In genomic region chr3:129393760-129394564, GRCh38 we compare ENCODE assay signal across 7 cellular contexts. TPM values are rescaled to one million over a fixed set of nuclear protein-coding genes. Genes with fewer than 3 reads are reported as not detected.
DNase-seq lines count a peak whose midpoint lies in the region; ATAC-seq, FAIRE-seq and TF ChIP-seq lines count a peak whose summit lies in the region.
"Not testable (repeated sequence)": the region's sequence is repeated elsewhere in the genome, so short reads cannot be mapped to it uniquely, and the experiment has no call there.

No MANE protein-coding gene starts in this region.

- H3K27me3 Mint-ChIP-seq in glutamatergic neuron (ENCODE audit: unreplicated experiment); nephron progenitor cell (ENCODE audit: low read depth, poor library complexity): not testable (repeated sequence)

- TF ChIP-seq POLR2A in IMR-90 (IDR thresholded peaks at IDR 0.05; ENCODE audit: low read depth, low read length); suprapubic skin (IDR thresholded peaks at IDR 0.05): not testable (repeated sequence)

- not testable (repeated sequence) for H3K14ac ChIP-seq in IMR-90 (replicated peaks; ENCODE audit: low read depth, low read length)

- H3K4me3 ChIP-seq in IMR-90 (ENCODE audit: insufficient read depth, low read depth, low read length); bronchial epithelial cell (ENCODE audit: low read depth, low read length); liver (ENCODE audit: low read depth in 1 of 3, low read length in 3 of 3); suprapubic skin: not testable (repeated sequence)

- not testable (repeated sequence) for TF ChIP-seq CTCF in IMR-90 (conservative IDR thresholded peaks at IDR 0.05; ENCODE audit: low read depth, low read length); bronchial epithelial cell (IDR thresholded peaks at IDR 0.05; ENCODE audit: insufficient read depth, low read length, severe bottlenecking); glutamatergic neuron (IDR thresholded peaks at IDR 0.05; ENCODE audit: partially characterized antibody, unreplicated experiment); liver (IDR thresholded peaks at IDR 0.05; ENCODE audit: low read depth, low read length, missing input control); nephron progenitor cell (IDR thresholded peaks at IDR 0.05); suprapubic skin (IDR thresholded peaks at IDR 0.05)

- CTCF ChIA-PET in IMR-90 (lab: Yijun Ruan, JAX) = not testable (repeated sequence)

- H3K36me3 ChIP-seq in IMR-90 (ENCODE audit: control insufficient read depth, insufficient read depth, low read length) = peaks cover 24% of the 10 kb centered on the region
- peaks cover 12% of the 10 kb centered on the region for H3K36me3 ChIP-seq in bronchial epithelial cell (ENCODE audit: control insufficient read depth, insufficient read depth, low read length)
- H3K36me3 ChIP-seq in liver (ENCODE audit: control insufficient read depth in 4 of 4, insufficient read depth in 3 of 4, low read depth in 1 of 4, low read length in 3 of 4) = peaks cover 1 to 32% (median 15%) of the 10 kb centered on the region in 4 donors
- H3K36me3 ChIP-seq in suprapubic skin = peaks cover 48% of the 10 kb centered on the region

- H2AFZ ChIP-seq in IMR-90 (replicated peaks; ENCODE audit: low read length, poor library complexity) = not testable (repeated sequence)

- H2BK5ac ChIP-seq in IMR-90 (ENCODE audit: low read depth, low read length, poor library complexity, severe bottlenecking) = peak overlapping the region; percentile 47

- H3K9me1 ChIP-seq in IMR-90 (ENCODE audit: insufficient read depth, low read length) = peaks cover 14% of the 10 kb centered on the region

- not testable (repeated sequence) for H3K27ac ChIP-seq in IMR-90 (ENCODE audit: insufficient read depth, low read length); liver (ENCODE audit: low read depth in 1 of 2, low read length in 2 of 2)
- peak overlapping the region; percentile 3 for H3K27ac ChIP-seq in suprapubic skin

- peak; percentile 79 for FAIRE-seq in bronchial epithelial cell (lab: Jason Lieb, UNC)

- not testable (repeated sequence) for H3K23ac ChIP-seq in IMR-90 (ENCODE audit: low read depth, low read length)

- intact Hi-C loops in IMR-90 (cut with micrococcal nuclease) = not testable (repeated sequence)

- peaks cover 15 to 72% of the 10 kb centered on the region in 2 experiments for H3K79me1 ChIP-seq in IMR-90 (ENCODE audit: low read depth in 1 of 2, low read length in 2 of 2)

- H2AK9ac ChIP-seq in IMR-90 (replicated peaks; ENCODE audit: low read depth, low read length, poor library complexity) = not testable (repeated sequence)

- H3K27me3 ChIP-seq in IMR-90 (ENCODE audit: control insufficient read depth, insufficient read depth, low read length); bronchial epithelial cell (ENCODE audit: control insufficient read depth, insufficient read depth, low read length); liver (ENCODE audit: control insufficient read depth in 4 of 4, insufficient read depth in 4 of 4, low read length in 3 of 4); suprapubic skin: not testable (repeated sequence)

- not testable (repeated sequence) for H3K4ac ChIP-seq in IMR-90 (ENCODE audit: low read depth, low read length)

- not testable (repeated sequence) for H3K18ac ChIP-seq in IMR-90 (ENCODE audit: low read depth, low read length)

- not testable (repeated sequence) for H3K56ac ChIP-seq in IMR-90 (ENCODE audit: extremely low read depth, insufficient read depth, low read length)

- H3K36me3 Mint-ChIP-seq in activated naive CD4-positive, alpha-beta T cell treated with anti-CD3 and anti-CD28 coated beads, Interleukin-2, amount 50 U/mL, for 72 hours = peaks cover 8 to 19% of the 10 kb centered on the region in 2 donors
- not testable (repeated sequence) for H3K36me3 Mint-ChIP-seq in glutamatergic neuron (ENCODE audit: unreplicated experiment)
- H3K36me3 Mint-ChIP-seq in nephron progenitor cell (ENCODE audit: low read depth) = peaks cover 27% of the 10 kb centered on the region

- H3K9me3 ChIP-seq in IMR-90 (ENCODE audit: control insufficient read depth, insufficient read depth, low read length); liver (ENCODE audit: control insufficient read depth in 4 of 4, low read length in 3 of 4); suprapubic skin: not testable (repeated sequence)

- H3K27ac Mint-ChIP-seq in activated naive CD4-positive, alpha-beta T cell treated with anti-CD3 and anti-CD28 coated beads, Interleukin-2, amount 50 U/mL, for 72 hours = peak overlapping the region; percentile 8 to 84
- H3K27ac Mint-ChIP-seq in glutamatergic neuron (ENCODE audit: unreplicated experiment) (peak overlapping the region; percentile 64), nephron progenitor cell (peak overlapping the region; percentile 77)

- H3K4me3 Mint-ChIP-seq in glutamatergic neuron (ENCODE audit: unreplicated experiment); nephron progenitor cell: not testable (repeated sequence)

- H2BK15ac ChIP-seq in IMR-90 (ENCODE audit: low read depth, low read length) = not testable (repeated sequence)

- H4K20me1 ChIP-seq in IMR-90 (ENCODE audit: insufficient read depth, low read length) = peaks cover 32% of the 10 kb centered on the region

- dilution Hi-C loops in IMR-90 (cut with HindIII; ENCODE audit: low sequenced_read_pairs, unreplicated experiment) = not testable (repeated sequence)

- ATAC-seq in IMR-90 (ENCODE audit: low read depth); activated naive CD4-positive, alpha-beta T cell treated with anti-CD3 and anti-CD28 coated beads, Interleukin-2, amount 50 U/mL, for 72 hours: not testable (repeated sequence)

- not testable (repeated sequence) for H3K9me3 Mint-ChIP-seq in activated naive CD4-positive, alpha-beta T cell treated with anti-CD3 and anti-CD28 coated beads, Interleukin-2, amount 50 U/mL, for 72 hours; glutamatergic neuron (ENCODE audit: unreplicated experiment); nephron progenitor cell

- H3K4me1 ChIP-seq in IMR-90 (ENCODE audit: control insufficient read depth, insufficient read depth, low read length) (peaks cover 12% of the 10 kb centered on the region), liver (ENCODE audit: control insufficient read depth in 4 of 4, insufficient read depth in 4 of 4, low read length in 3 of 4) (peaks cover 5 to 22% (median 19%) of the 10 kb centered on the region in 4 donors), suprapubic skin (peaks cover 63% of the 10 kb centered on the region)

- TF ChIP-seq EP300 in suprapubic skin (IDR thresholded peaks at IDR 0.05) = not testable (repeated sequence)

- in situ Hi-C loops in IMR-90 (cut with MboI; ENCODE audit: low sequenced_read_pairs) = loop anchor here (25.0 kb wide), 1 partner anchor 218 kb away; the partner anchor contains the start of gene PLXND1

- not testable (repeated sequence) for H4K5ac ChIP-seq in IMR-90 (ENCODE audit: low read depth, low read length)

- not testable (repeated sequence) for H2BK120ac ChIP-seq in IMR-90 (ENCODE audit: low read depth, low read length)

- POLR2A ChIA-PET in IMR-90 (lab: Charles Lee; ENCODE audit: unreplicated experiment) = not testable (repeated sequence)

- TF ChIP-seq RAD21 in IMR-90 (IDR thresholded peaks at IDR 0.05; ENCODE audit: low read length); liver (IDR thresholded peaks at IDR 0.05): not testable (repeated sequence)

- not testable (repeated sequence) for DNase-seq in IMR-90; activated naive CD4-positive, alpha-beta T cell treated with anti-CD3 and anti-CD28 coated beads, Interleukin-2, amount 50 U/mL, for 72 hours (ENCODE audit: low spot score in 2 of 2); bronchial epithelial cell (ENCODE audit: low read depth); glutamatergic neuron; nephron progenitor cell; suprapubic skin (ENCODE audit: low spot score in 2 of 2)

- H3K4me2 ChIP-seq in IMR-90 (ENCODE audit: low read depth, low read length) = not testable (repeated sequence)

- not testable (repeated sequence) for H4K91ac ChIP-seq in IMR-90 (ENCODE audit: insufficient read depth, low read depth, low read length)

- not testable (repeated sequence) for BruUV-seq in IMR-90 (replicated peaks; lab: Mats Ljungman, UMichigan)

- H2BK20ac ChIP-seq in IMR-90 (ENCODE audit: low read depth, low read length) = not testable (repeated sequence)

- H3K4me1 Mint-ChIP-seq in glutamatergic neuron (ENCODE audit: low read depth, unreplicated experiment) = not testable (repeated sequence)
- H3K4me1 Mint-ChIP-seq in nephron progenitor cell = peaks cover 40% of the 10 kb centered on the region

- not testable (repeated sequence) for H4K8ac ChIP-seq in IMR-90 (ENCODE audit: low read depth in 2 of 2, low read length in 2 of 2)

- not testable (repeated sequence) for H3K9ac ChIP-seq in IMR-90 (ENCODE audit: low read depth, low read length); liver (ENCODE audit: low read depth in 1 of 2, low read length in 2 of 2)

- no CpG with 5 or more reads among the region's 17 CpGs for WGBS in IMR-90 (ENCODE audit: extremely low coverage in 2 of 2, insufficient read length in 1 of 2), 2 experiments
- 84% methylated on average over 14 of the region's 17 CpGs for WGBS in liver
- WGBS in suprapubic skin = 86% methylated on average over 1 of the region's 17 CpGs

- not testable (repeated sequence) for H2AK5ac ChIP-seq in IMR-90 (ENCODE audit: low read depth, low read length)

RNA-seq across cellular contexts. Expression of gene EFCAB12, which starts 34.5 kb away (rescaled TPM):
- total RNA-seq in IMR-90 (2012; rRNA removed) (under 0.01 TPM in 2 replicates), bronchial epithelial cell (not detected in 2 replicates), glutamatergic neuron (ENCODE audit: unreplicated experiment) (0.61 TPM), liver (under 1 TPM; 0.37 to 0.67 TPM), suprapubic skin (1 to 10 TPM in 1 of 4 donors, under 1 TPM in 2, not detected in 1; 0.13 to 1.1 (median 0.23) TPM)
- polyA plus RNA-seq in IMR-90 (2012; rRNA removed) (0.09 and 0.17 TPM in 2 replicates), liver (1 to 10 TPM in 1 of 2 donors, under 1 TPM in 1; 0.62 to 2.4 TPM)
- 0.02 and 0.04 TPM in 2 replicates for polyA plus RNA-seq in IMR-90 (2012; cell fraction: cytosol; rRNA removed)
- 0.41 and 0.62 TPM in 2 replicates for polyA plus RNA-seq in IMR-90 (2012; cell fraction: nucleus; rRNA removed; ENCODE audit: low replicate concordance)
- under 1 TPM; 0.82 to 0.93 TPM for total RNA-seq in activated naive CD4-positive, alpha-beta T cell treated with anti-CD3 and anti-CD28 coated beads, Interleukin-2, amount 50 U/mL, for 72 hours

RNA-seq across cellular contexts. Expression of gene MBD4, which starts 45.8 kb away (rescaled TPM):
- total RNA-seq in IMR-90 (2012; rRNA removed) (13.8 and 22.2 TPM in 2 replicates), bronchial epithelial cell (11.3 and 24.5 TPM in 2 replicates), glutamatergic neuron (ENCODE audit: unreplicated experiment) (21.3 TPM), liver (10 to 100 TPM; 16.9 to 17.1 TPM), suprapubic skin (10 to 100 TPM; 14.8 to 42.5 (median 24.0) TPM)
- polyA plus RNA-seq in IMR-90 (2012; rRNA removed) (14.9 and 15.0 TPM in 2 replicates), liver (10 to 100 TPM; 17.4 to 24.8 TPM)
- 6.9 and 10.6 TPM in 2 replicates for polyA plus RNA-seq in IMR-90 (2012; cell fraction: cytosol; rRNA removed)
- polyA plus RNA-seq in IMR-90 (2012; cell fraction: nucleus; rRNA removed; ENCODE audit: low replicate concordance) = 30.3 and 65.5 TPM in 2 replicates
- 10 to 100 TPM; 49.6 to 64.1 TPM for total RNA-seq in activated naive CD4-positive, alpha-beta T cell treated with anti-CD3 and anti-CD28 coated beads, Interleukin-2, amount 50 U/mL, for 72 hours

RNA-seq across cellular contexts. Expression of gene IFT122, which starts 46.1 kb away (rescaled TPM):
- 27.2 and 28.0 TPM in 2 replicates for total RNA-seq in IMR-90 (2012; rRNA removed)
- polyA plus RNA-seq in IMR-90 (2012; rRNA removed) = 16.8 and 17.1 TPM in 2 replicates
- polyA plus RNA-seq in IMR-90 (2012; cell fraction: cytosol; rRNA removed) = 12.3 and 16.3 TPM in 2 replicates
- 63.8 and 113 TPM in 2 replicates for polyA plus RNA-seq in IMR-90 (2012; cell fraction: nucleus; rRNA removed; ENCODE audit: low replicate concordance)
- total RNA-seq in activated naive CD4-positive, alpha-beta T cell treated with anti-CD3 and anti-CD28 coated beads, Interleukin-2, amount 50 U/mL, for 72 hours = 10 to 100 TPM; 29.5 to 39.8 TPM
- total RNA-seq in bronchial epithelial cell = 5.9 and 10.0 TPM in 2 replicates
- total RNA-seq in glutamatergic neuron (ENCODE audit: unreplicated experiment) = 20.6 TPM
- total RNA-seq in liver = 10 to 100 TPM; 14.9 to 25.8 TPM
- polyA plus RNA-seq in liver = 1 to 10 TPM; 3.3 to 6.3 TPM
- total RNA-seq in suprapubic skin = 10 to 100 TPM in 3 of 4 donors, 1 to 10 TPM in 1; 9.5 to 47.6 (median 24.5) TPM
